29 cellular contexts compared by ENCODE assay signal in genomic region chr9:69081261-69081660, GRCh38.
"Had no signal": no experiment of that assay in that cellular context is flagged by ENCODE, and none has a peak within 500 bp of the region (broad histone marks: within the 10 kb centered on the region; RNA-seq: fewer than 3 reads in every experiment).

No MANE protein-coding gene starts in this region.

- H3K4me1 Mint-ChIP-seq: naive B cell; stimulated activated effector memory CD8-positive, alpha-beta T cell treated with anti-CD3 and anti-CD28 coated beads, Interleukin-12 subunit alpha, Interleukin-12 subunit beta, amount 100 ng/mL, for 72 hours had no signal

- H3K27ac Mint-ChIP-seq: dendritic cell treated with granulocyte-macrophage colony-stimulating factor and Interleukin-4, amounts not matched to agents 40 ng/mL and 50 ng/mL, for 4 days; endodermal cell; mesothelial cell of epicardium; naive B cell; natural killer cell treated with Interleukin-12 subunit alpha and Interleukin-12 subunit beta and Interleukin-15 and Interleukin-18, amount 100 ng/mL, for 72 hours; stimulated activated effector memory CD8-positive, alpha-beta T cell treated with anti-CD3 and anti-CD28 coated beads, Interleukin-12 subunit alpha, Interleukin-12 subunit beta, amount 100 ng/mL, for 72 hours had no signal

- FAIRE-seq: endothelial cell of umbilical vein, islet of Langerhans had no signal

- H3K4me3 Mint-ChIP-seq: dendritic cell treated with granulocyte-macrophage colony-stimulating factor and Interleukin-4, amounts not matched to agents 40 ng/mL and 50 ng/mL, for 4 days; endodermal cell; mesothelial cell of epicardium; naive B cell; natural killer cell treated with Interleukin-12 subunit alpha and Interleukin-12 subunit beta and Interleukin-15 and Interleukin-18, amount 100 ng/mL, for 72 hours; stimulated activated effector memory CD8-positive, alpha-beta T cell treated with anti-CD3 and anti-CD28 coated beads, Interleukin-12 subunit alpha, Interleukin-12 subunit beta, amount 100 ng/mL, for 72 hours had no signal

- H3K9me3 Mint-ChIP-seq: dendritic cell treated with granulocyte-macrophage colony-stimulating factor and Interleukin-4, amounts not matched to agents 40 ng/mL and 50 ng/mL, for 4 days; endodermal cell; natural killer cell treated with Interleukin-12 subunit alpha and Interleukin-12 subunit beta and Interleukin-15 and Interleukin-18, amount 100 ng/mL, for 72 hours; stimulated activated effector memory CD8-positive, alpha-beta T cell treated with anti-CD3 and anti-CD28 coated beads, Interleukin-12 subunit alpha, Interleukin-12 subunit beta, amount 100 ng/mL, for 72 hours had no signal

- H3K27me3 Mint-ChIP-seq: dendritic cell treated with granulocyte-macrophage colony-stimulating factor and Interleukin-4, amounts not matched to agents 40 ng/mL and 50 ng/mL, for 4 days; naive B cell; natural killer cell treated with Interleukin-12 subunit alpha and Interleukin-12 subunit beta and Interleukin-15 and Interleukin-18, amount 100 ng/mL, for 72 hours had no signal

- H3K36me3 Mint-ChIP-seq: natural killer cell treated with Interleukin-12 subunit alpha and Interleukin-12 subunit beta and Interleukin-15 and Interleukin-18, amount 100 ng/mL, for 72 hours; stimulated activated effector memory CD8-positive, alpha-beta T cell treated with anti-CD3 and anti-CD28 coated beads, Interleukin-12 subunit alpha, Interleukin-12 subunit beta, amount 100 ng/mL, for 72 hours had no signal

- DNase-seq: colonic mucosa; effector CD8-positive, alpha-beta T cell; endodermal cell; foreskin fibroblast; gastrocnemius medialis; heart left ventricle; left cardiac atrium; left lung; mesenchymal stem cell; mucosa of descending colon; naive B cell; nucleus accumbens; ovary; posterior cingulate gyrus; psoas muscle; right cardiac atrium; sigmoid colon; stimulated activated CD4-positive, alpha-beta T cell treated with anti-CD3 and anti-CD28 coated beads, Interleukin-2, amount 100 ng/mL, for 24 hours; stimulated activated CD4-positive, alpha-beta T cell treated with anti-CD3 and anti-CD28 coated beads, Interleukin-4, amount 100 ng/mL, for 24 hours; stimulated activated naive CD4-positive, alpha-beta T cell treated with Interleukin-2 at 50 U/mL for 16 hours; stomach; thyroid gland; trophoblast cell had no signal
